Comparison of ENCODE assay signal across 13 cellular contexts in genomic region chr20:25453035-25453810, GRCh38. TPM values are rescaled to one million over a fixed set of nuclear protein-coding genes. Genes with fewer than 3 reads are reported as not detected.
A peak's percentile ranks its signal among the peaks of the same experiment; 100 is the strongest.
DNase-seq lines count a peak whose midpoint lies in the region; ATAC-seq, FAIRE-seq and TF ChIP-seq lines count a peak whose summit lies in the region.
"Had no signal": no experiment of that assay in that cellular context is flagged by ENCODE, and none has a peak within 500 bp of the region (broad histone marks: within the 10 kb centered on the region; RNA-seq: fewer than 3 reads in every experiment).

No MANE protein-coding gene starts in this region.

- no peak overlapping the region for H3K4me3 Mint-ChIP-seq in stimulated activated effector memory CD8-positive, alpha-beta T cell treated with anti-CD3 and anti-CD28 coated beads, Interleukin-12 subunit alpha, Interleukin-12 subunit beta, amount 100 ng/mL, for 72 hours
- H3K4me3 Mint-ChIP-seq: activated T-cell treated with anti-CD3 and anti-CD28 coated beads, Interleukin-2, amount 50 U/mL, for 24 hours; naive B cell had no signal

- no peak overlapping the region for H3K4me2 ChIP-seq in mesenchymal stem cell (ENCODE audit: low read length, poor library complexity, severe bottlenecking)

- H3K9me3 ChIP-seq in mesenchymal stem cell (ENCODE audit: control insufficient read depth, low read length) (no peaks in the 10 kb centered on the region), upper lobe of right lung (no peaks in the 10 kb centered on the region), kidney (ENCODE audit: control insufficient read depth in 1 of 2, low read length in 2 of 2) (no peaks in the 10 kb centered on the region)

- H3K4me1 Mint-ChIP-seq in stimulated activated effector memory CD8-positive, alpha-beta T cell treated with anti-CD3 and anti-CD28 coated beads, Interleukin-12 subunit alpha, Interleukin-12 subunit beta, amount 100 ng/mL, for 72 hours, result no peaks in the 10 kb centered on the region
- H3K4me1 Mint-ChIP-seq: naive B cell had no signal

- no peak overlapping the region for H3K27ac Mint-ChIP-seq in stimulated activated effector memory CD8-positive, alpha-beta T cell treated with anti-CD3 and anti-CD28 coated beads, Interleukin-12 subunit alpha, Interleukin-12 subunit beta, amount 100 ng/mL, for 72 hours
- H3K27ac Mint-ChIP-seq: activated T-cell treated with anti-CD3 and anti-CD28 coated beads, Interleukin-2, amount 50 U/mL, for 24 hours; naive B cell had no signal

- H3K27ac ChIP-seq in mesenchymal stem cell (ENCODE audit: low read length, poor library complexity, severe bottlenecking) (peak overlapping the region; percentile 28), upper lobe of right lung (no peak overlapping the region), kidney (ENCODE audit: low read depth in 2 of 2, low read length in 2 of 2) (no peak overlapping the region)

- no peak overlapping the region for H3K18ac ChIP-seq in mesenchymal stem cell (ENCODE audit: low read depth in 1 of 2, low read length in 2 of 2)

- H3K23ac ChIP-seq in mesenchymal stem cell (ENCODE audit: low read length in 2 of 2), result no peak overlapping the region

- no peaks in the 10 kb centered on the region for H3K79me1 ChIP-seq in mesenchymal stem cell (replicated peaks; ENCODE audit: low read length, poor library complexity, severe bottlenecking)

- no peak overlapping the region for H2AFZ ChIP-seq in mesenchymal stem cell (ENCODE audit: low read depth, low read length)

- no peak overlapping the region for H3K14ac ChIP-seq in mesenchymal stem cell (ENCODE audit: low read length in 2 of 2)

- H3K4ac ChIP-seq in mesenchymal stem cell (ENCODE audit: low read depth in 1 of 2, low read length in 2 of 2), result no peak overlapping the region

- no peaks in the 10 kb centered on the region for H3K36me3 Mint-ChIP-seq in stimulated activated effector memory CD8-positive, alpha-beta T cell treated with anti-CD3 and anti-CD28 coated beads, Interleukin-12 subunit alpha, Interleukin-12 subunit beta, amount 100 ng/mL, for 72 hours
- H3K36me3 Mint-ChIP-seq: naive B cell had no signal

- intact Hi-C loops in upper lobe of right lung (cut with DNase I), result no loop called here
- intact Hi-C loops in kidney (cut with DNase I), result no loop called here

- FAIRE-seq in frontal cortex (lab: Jason Lieb, UNC) (no peak), kidney (lab: Jason Lieb, UNC) (no peak)
- FAIRE-seq: G401.6, H1 had no signal

- H2BK120ac ChIP-seq in mesenchymal stem cell (ENCODE audit: low read depth, low read length), result no peak overlapping the region

- H2BK12ac ChIP-seq in mesenchymal stem cell (ENCODE audit: low read length in 2 of 2), result no peak overlapping the region

- no peak overlapping the region for H4K8ac ChIP-seq in mesenchymal stem cell (ENCODE audit: low read length)

- no peak overlapping the region for H3K4me3 ChIP-seq in mesenchymal stem cell (ENCODE audit: insufficient read depth in 1 of 2, low read depth in 1 of 2, low read length in 2 of 2)
- no peak overlapping the region for H3K4me3 ChIP-seq in upper lobe of right lung
- no peak overlapping the region for H3K4me3 ChIP-seq in kidney (ENCODE audit: low read length in 2 of 2)

- no peak for TF ChIP-seq CTCF in upper lobe of right lung (IDR thresholded peaks at IDR 0.05)
- no peak for TF ChIP-seq CTCF in kidney (IDR thresholded peaks at IDR 0.05; ENCODE audit: borderline replicate concordance, extremely low read depth, insufficient read depth)

- DNase-seq in EL (peak; percentile 49), LoVo (ENCODE audit: low spot score) (peak; percentile 55), amniotic epithelial cell (ENCODE audit: low read depth) (peak; percentile 63), mesenchymal stem cell (no peak), frontal cortex (ENCODE audit: low spot score in 2 of 2) (no peak), upper lobe of right lung (no peak), kidney (no peak)
- no peak for DNase-seq in stimulated activated effector memory CD8-positive, alpha-beta T cell treated with anti-CD3 and anti-CD28 coated beads, Interleukin-12 subunit alpha, Interleukin-12 subunit beta, amount 100 ng/mL, for 72 hours (ENCODE audit: low spot score in 2 of 2)
- DNase-seq: activated T-cell treated with anti-CD3 and anti-CD28 coated beads, Interleukin-2, amount 50 U/mL, for 24 hours; naive B cell; stimulated activated CD4-positive, alpha-beta T cell treated with anti-CD3 and anti-CD28 coated beads, Interleukin-2, amount 100 ng/mL, for 24 hours had no signal

- H3K4me1 ChIP-seq in mesenchymal stem cell (ENCODE audit: control insufficient read depth, insufficient read depth, low read depth, low read length) (peaks cover 10% of the 10 kb centered on the region), upper lobe of right lung (no peaks in the 10 kb centered on the region), kidney (ENCODE audit: control insufficient read depth in 1 of 2, insufficient read depth in 1 of 2, low read depth in 1 of 2, low read length in 2 of 2) (no peaks in the 10 kb centered on the region)

- no peak overlapping the region for H4K91ac ChIP-seq in mesenchymal stem cell (ENCODE audit: low read length)

- H3K27me3 ChIP-seq in mesenchymal stem cell (ENCODE audit: control insufficient read depth in 1 of 2, insufficient read depth in 1 of 2, low read length in 2 of 2) (no peaks in the 10 kb centered on the region), upper lobe of right lung (no peaks in the 10 kb centered on the region)

- peak overlapping the region; percentile 61 for H2AK5ac ChIP-seq in mesenchymal stem cell (ENCODE audit: low read length, severe bottlenecking)

- H3K9ac ChIP-seq in mesenchymal stem cell (ENCODE audit: low read length) (no peak overlapping the region), kidney (ENCODE audit: low read length in 2 of 2) (no peak overlapping the region)

- H3K36me3 ChIP-seq in mesenchymal stem cell (ENCODE audit: control insufficient read depth in 1 of 2, insufficient read depth in 2 of 2, low read depth in 1 of 2, low read length in 2 of 2) (peaks cover 25 to 44% of the 10 kb centered on the region in 2 experiments), upper lobe of right lung (no peaks in the 10 kb centered on the region), kidney (ENCODE audit: control insufficient read depth in 1 of 2, insufficient read depth in 2 of 2, low read length in 2 of 2) (peaks cover 15 to 20% of the 10 kb centered on the region in 2 donors)

- no peak overlapping the region for H2BK5ac ChIP-seq in mesenchymal stem cell (ENCODE audit: low read depth, low read length, poor library complexity, severe bottlenecking)

- WGBS in mesenchymal stem cell, result 91% methylated on average over 25 of the region's 25 CpGs

- ATAC-seq in upper lobe of right lung, result no peak
- ATAC-seq in stimulated activated effector memory CD8-positive, alpha-beta T cell treated with anti-CD3 and anti-CD28 coated beads, Interleukin-12 subunit alpha, Interleukin-12 subunit beta, amount 100 ng/mL, for 72 hours, result no peak

- no peaks in the 10 kb centered on the region for H3K9me3 Mint-ChIP-seq in stimulated activated effector memory CD8-positive, alpha-beta T cell treated with anti-CD3 and anti-CD28 coated beads, Interleukin-12 subunit alpha, Interleukin-12 subunit beta, amount 100 ng/mL, for 72 hours
- H3K9me3 Mint-ChIP-seq: activated T-cell treated with anti-CD3 and anti-CD28 coated beads, Interleukin-2, amount 50 U/mL, for 24 hours had no signal

- H2BK15ac ChIP-seq in mesenchymal stem cell (ENCODE audit: low read depth, poor library complexity, severe bottlenecking), result no peak overlapping the region

RNA-seq across cellular contexts. Expression of gene GINS1, which starts 45.8 kb away (rescaled TPM):
- 2.7 TPM for polyA plus RNA-seq in mesenchymal stem cell (2013, experiment 1 of 2)
- polyA plus RNA-seq in mesenchymal stem cell (2013, experiment 2 of 2), result 2.5 TPM
- total RNA-seq in frontal cortex, result 9.8 TPM
- total RNA-seq in upper lobe of right lung, result 0.55 TPM
- total RNA-seq in kidney, result 2.4 TPM
- polyA plus RNA-seq in kidney (ENCODE audit: insufficient read depth, low read depth, low replicate concordance), result 1.1 TPM

Comparison
In these comparisons a context has a peak if more than half of its experiments do, and no peak if none do; other contexts are left out.
1. DNase-seq: peak in EL (single experiment), LoVo (single experiment) and amniotic epithelial cell (single experiment); none in mesenchymal stem cell (single experiment), frontal cortex (0 of 2), upper lobe of right lung (single experiment), stimulated activated effector memory CD8-positive, alpha-beta T cell treated with anti-CD3 and anti-CD28 coated beads, Interleukin-12 subunit alpha, Interleukin-12 subunit beta, amount 100 ng/mL, for 72 hours (0 of 2) and kidney (single experiment).